Comparison of ENCODE assay signal across 1 cellular context in the genomic region with DNA sequence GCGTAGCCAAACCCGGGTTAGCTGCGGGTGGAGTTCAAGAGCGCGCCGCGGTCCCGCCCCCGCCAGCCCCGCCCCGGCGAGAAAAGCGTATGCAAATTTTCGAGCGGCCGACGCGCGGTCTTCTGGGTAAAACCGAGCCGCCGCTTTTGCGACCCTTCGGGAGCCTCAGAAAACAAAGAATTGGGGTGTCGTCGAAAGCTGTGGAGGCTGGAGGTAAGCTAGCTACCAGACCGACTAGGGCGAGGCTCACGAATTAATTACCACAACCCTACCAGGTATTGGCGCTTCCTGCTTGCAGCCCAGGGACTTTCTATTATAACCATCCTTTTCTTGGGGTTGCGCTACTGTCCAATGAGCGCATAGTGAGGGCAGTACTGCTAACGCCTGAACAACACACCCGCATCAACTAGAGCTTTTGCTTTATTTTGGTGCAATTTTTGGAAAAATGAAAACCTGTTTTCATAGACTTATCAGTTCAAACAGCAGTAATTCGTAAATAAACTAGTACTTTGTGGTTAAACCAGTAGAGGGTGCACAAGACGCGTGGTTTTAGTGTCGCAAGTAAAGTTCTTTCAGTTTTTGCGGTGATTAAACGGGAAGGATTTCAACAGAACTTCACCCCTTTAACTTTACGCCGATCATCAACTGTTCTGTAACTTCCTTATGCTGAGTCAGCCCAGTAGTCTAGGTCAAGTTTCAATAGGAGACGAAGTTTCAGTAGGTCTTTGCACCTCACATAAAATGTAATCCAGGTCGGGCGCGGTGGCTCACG.
TF ChIP-seq lines count a peak whose summit lies in the region.

A gene (plus strand): TSS at position 318 of the 772 bp plus-strand sequence.

TF ChIP-seq in HepG2, 621 proteins besides CTCF, POLR2A, EP300 and RAD21 (continued from another document and continues in another):
- TF ChIP-seq, protein P1, sequence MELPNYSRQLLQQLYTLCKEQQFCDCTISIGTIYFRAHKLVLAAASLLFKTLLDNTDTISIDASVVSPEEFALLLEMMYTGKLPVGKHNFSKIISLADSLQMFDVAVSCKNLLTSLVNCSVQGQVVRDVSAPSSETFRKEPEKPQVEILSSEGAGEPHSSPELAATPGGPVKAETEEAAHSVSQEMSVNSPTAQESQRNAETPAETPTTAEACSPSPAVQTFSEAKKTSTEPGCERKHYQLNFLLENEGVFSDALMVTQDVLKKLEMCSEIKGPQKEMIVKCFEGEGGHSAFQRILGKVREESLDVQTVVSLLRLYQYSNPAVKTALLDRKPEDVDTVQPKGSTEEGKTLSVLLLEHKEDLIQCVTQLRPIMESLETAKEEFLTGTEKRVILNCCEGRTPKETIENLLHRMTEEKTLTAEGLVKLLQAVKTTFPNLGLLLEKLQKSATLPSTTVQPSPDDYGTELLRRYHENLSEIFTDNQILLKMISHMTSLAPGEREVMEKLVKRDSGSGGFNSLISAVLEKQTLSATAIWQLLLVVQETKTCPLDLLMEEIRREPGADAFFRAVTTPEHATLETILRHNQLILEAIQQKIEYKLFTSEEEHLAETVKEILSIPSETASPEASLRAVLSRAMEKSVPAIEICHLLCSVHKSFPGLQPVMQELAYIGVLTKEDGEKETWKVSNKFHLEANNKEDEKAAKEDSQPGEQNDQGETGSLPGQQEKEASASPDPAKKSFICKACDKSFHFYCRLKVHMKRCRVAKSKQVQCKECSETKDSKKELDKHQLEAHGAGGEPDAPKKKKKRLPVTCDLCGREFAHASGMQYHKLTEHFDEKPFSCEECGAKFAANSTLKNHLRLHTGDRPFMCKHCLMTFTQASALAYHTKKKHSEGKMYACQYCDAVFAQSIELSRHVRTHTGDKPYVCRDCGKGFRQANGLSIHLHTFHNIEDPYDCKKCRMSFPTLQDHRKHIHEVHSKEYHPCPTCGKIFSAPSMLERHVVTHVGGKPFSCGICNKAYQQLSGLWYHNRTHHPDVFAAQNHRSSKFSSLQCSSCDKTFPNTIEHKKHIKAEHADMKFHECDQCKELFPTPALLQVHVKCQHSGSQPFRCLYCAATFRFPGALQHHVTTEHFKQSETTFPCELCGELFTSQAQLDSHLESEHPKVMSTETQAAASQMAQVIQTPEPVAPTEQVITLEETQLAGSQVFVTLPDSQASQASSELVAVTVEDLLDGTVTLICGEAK (IDR thresholded peaks at IDR 0.05), result no peak
- TF ChIP-seq, protein P1 (CRISPR knock-in tag; IDR thresholded peaks at IDR 0.05), result no peak
- TF ChIP-seq HMGA1 (CRISPR knock-in tag; conservative IDR thresholded peaks at IDR 0.05), result no peak
- TF ChIP-seq, protein P2, sequence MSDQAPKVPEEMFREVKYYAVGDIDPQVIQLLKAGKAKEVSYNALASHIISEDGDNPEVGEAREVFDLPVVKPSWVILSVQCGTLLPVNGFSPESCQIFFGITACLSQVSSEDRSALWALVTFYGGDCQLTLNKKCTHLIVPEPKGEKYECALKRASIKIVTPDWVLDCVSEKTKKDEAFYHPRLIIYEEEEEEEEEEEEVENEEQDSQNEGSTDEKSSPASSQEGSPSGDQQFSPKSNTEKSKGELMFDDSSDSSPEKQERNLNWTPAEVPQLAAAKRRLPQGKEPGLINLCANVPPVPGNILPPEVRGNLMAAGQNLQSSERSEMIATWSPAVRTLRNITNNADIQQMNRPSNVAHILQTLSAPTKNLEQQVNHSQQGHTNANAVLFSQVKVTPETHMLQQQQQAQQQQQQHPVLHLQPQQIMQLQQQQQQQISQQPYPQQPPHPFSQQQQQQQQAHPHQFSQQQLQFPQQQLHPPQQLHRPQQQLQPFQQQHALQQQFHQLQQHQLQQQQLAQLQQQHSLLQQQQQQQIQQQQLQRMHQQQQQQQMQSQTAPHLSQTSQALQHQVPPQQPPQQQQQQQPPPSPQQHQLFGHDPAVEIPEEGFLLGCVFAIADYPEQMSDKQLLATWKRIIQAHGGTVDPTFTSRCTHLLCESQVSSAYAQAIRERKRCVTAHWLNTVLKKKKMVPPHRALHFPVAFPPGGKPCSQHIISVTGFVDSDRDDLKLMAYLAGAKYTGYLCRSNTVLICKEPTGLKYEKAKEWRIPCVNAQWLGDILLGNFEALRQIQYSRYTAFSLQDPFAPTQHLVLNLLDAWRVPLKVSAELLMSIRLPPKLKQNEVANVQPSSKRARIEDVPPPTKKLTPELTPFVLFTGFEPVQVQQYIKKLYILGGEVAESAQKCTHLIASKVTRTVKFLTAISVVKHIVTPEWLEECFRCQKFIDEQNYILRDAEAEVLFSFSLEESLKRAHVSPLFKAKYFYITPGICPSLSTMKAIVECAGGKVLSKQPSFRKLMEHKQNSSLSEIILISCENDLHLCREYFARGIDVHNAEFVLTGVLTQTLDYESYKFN (CRISPR knock-in tag; conservative IDR thresholded peaks at IDR 0.05), result peak; percentile 58; the same call in 1 of the 2 replicates
- peak; percentile 96 for TF ChIP-seq MEF2D (CRISPR knock-in tag; IDR thresholded peaks at IDR 0.05)
- TF ChIP-seq THAP11 (CRISPR knock-in tag; IDR thresholded peaks at IDR 0.05), result peak; percentile 84
- TF ChIP-seq, protein P3, sequence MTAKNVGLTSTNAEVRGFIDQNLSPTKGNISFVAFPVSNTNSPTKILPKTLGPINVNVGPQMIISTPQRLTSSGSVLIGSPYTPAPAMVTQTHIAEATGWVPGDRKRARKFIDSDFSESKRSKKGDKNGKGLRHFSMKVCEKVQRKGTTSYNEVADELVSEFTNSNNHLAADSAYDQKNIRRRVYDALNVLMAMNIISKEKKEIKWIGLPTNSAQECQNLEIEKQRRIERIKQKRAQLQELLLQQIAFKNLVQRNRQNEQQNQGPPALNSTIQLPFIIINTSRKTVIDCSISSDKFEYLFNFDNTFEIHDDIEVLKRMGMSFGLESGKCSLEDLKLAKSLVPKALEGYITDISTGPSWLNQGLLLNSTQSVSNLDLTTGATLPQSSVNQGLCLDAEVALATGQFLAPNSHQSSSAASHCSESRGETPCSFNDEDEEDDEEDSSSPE (CRISPR knock-in tag; IDR thresholded peaks at IDR 0.05), result peak; percentile 21
- TF ChIP-seq FOXM1 (CRISPR knock-in tag; IDR thresholded peaks at IDR 0.05), result no peak
- peak; percentile 66; the same call in 1 of the 2 replicates for TF ChIP-seq ZNF543 (CRISPR knock-in tag; IDR thresholded peaks at IDR 0.05)
- TF ChIP-seq, protein P4, sequence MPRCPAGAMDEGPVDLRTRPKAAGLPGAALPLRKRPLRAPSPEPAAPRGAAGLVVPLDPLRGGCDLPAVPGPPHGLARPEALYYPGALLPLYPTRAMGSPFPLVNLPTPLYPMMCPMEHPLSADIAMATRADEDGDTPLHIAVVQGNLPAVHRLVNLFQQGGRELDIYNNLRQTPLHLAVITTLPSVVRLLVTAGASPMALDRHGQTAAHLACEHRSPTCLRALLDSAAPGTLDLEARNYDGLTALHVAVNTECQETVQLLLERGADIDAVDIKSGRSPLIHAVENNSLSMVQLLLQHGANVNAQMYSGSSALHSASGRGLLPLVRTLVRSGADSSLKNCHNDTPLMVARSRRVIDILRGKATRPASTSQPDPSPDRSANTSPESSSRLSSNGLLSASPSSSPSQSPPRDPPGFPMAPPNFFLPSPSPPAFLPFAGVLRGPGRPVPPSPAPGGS (CRISPR knock-in tag; IDR thresholded peaks at IDR 0.05), result peak; percentile 78
- peak; percentile 99 for TF ChIP-seq ZC3H4 (CRISPR knock-in tag; IDR thresholded peaks at IDR 0.05; ENCODE audit: borderline replicate concordance)
- TF ChIP-seq ZNF652 (CRISPR knock-in tag; IDR thresholded peaks at IDR 0.05; ENCODE audit: borderline replicate concordance, low read depth), result peak; percentile 73; the same call in 1 of the 2 replicates
- peak; percentile 20; the same call in 1 of the 2 replicates for TF ChIP-seq ZKSCAN5 (CRISPR knock-in tag; IDR thresholded peaks at IDR 0.05)
- TF ChIP-seq MTF1 (CRISPR knock-in tag; IDR thresholded peaks at IDR 0.05), result peak; percentile 47; the same call in 1 of the 2 replicates
- no peak for TF ChIP-seq REXO4 (CRISPR knock-in tag; IDR thresholded peaks at IDR 0.05; ENCODE audit: borderline replicate concordance)
- TF ChIP-seq ZNF160 (CRISPR knock-in tag; IDR thresholded peaks at IDR 0.05), result peak; percentile 87; the same call in 1 of the 2 replicates
- peak; percentile 73 for TF ChIP-seq ZMYM4 (CRISPR knock-in tag; IDR thresholded peaks at IDR 0.05)
- TF ChIP-seq HCFC1 (IDR thresholded peaks at IDR 0.05; ENCODE audit: low read depth, low read length), result peak; percentile 40
- TF ChIP-seq, protein P5, sequence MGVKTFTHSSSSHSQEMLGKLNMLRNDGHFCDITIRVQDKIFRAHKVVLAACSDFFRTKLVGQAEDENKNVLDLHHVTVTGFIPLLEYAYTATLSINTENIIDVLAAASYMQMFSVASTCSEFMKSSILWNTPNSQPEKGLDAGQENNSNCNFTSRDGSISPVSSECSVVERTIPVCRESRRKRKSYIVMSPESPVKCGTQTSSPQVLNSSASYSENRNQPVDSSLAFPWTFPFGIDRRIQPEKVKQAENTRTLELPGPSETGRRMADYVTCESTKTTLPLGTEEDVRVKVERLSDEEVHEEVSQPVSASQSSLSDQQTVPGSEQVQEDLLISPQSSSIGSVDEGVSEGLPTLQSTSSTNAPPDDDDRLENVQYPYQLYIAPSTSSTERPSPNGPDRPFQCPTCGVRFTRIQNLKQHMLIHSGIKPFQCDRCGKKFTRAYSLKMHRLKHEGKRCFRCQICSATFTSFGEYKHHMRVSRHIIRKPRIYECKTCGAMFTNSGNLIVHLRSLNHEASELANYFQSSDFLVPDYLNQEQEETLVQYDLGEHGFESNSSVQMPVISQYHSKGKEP (CRISPR knock-in tag; IDR thresholded peaks at IDR 0.05), result peak; percentile 19; the same call in 1 of the 2 replicates
- TF ChIP-seq, protein P6, sequence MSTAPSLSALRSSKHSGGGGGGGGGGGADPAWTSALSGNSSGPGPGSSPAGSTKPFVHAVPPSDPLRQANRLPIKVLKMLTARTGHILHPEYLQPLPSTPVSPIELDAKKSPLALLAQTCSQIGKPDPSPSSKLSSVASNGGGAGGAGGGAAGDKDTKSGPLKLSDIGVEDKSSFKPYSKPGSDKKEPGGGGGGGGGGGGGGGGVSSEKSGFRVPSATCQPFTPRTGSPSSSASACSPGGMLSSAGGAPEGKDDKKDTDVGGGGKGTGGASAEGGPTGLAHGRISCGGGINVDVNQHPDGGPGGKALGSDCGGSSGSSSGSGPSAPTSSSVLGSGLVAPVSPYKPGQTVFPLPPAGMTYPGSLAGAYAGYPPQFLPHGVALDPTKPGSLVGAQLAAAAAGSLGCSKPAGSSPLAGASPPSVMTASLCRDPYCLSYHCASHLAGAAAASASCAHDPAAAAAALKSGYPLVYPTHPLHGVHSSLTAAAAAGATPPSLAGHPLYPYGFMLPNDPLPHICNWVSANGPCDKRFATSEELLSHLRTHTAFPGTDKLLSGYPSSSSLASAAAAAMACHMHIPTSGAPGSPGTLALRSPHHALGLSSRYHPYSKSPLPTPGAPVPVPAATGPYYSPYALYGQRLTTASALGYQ (CRISPR knock-in tag; IDR thresholded peaks at IDR 0.05), result peak; percentile 92
- TF ChIP-seq SNAI1 (CRISPR knock-in tag; IDR thresholded peaks at IDR 0.05; ENCODE audit: borderline replicate concordance), result no peak; the same call in none of the 2 replicates
- no peak for TF ChIP-seq ZNF615 (CRISPR knock-in tag; IDR thresholded peaks at IDR 0.05; ENCODE audit: borderline replicate concordance)
- TF ChIP-seq, protein P7, sequence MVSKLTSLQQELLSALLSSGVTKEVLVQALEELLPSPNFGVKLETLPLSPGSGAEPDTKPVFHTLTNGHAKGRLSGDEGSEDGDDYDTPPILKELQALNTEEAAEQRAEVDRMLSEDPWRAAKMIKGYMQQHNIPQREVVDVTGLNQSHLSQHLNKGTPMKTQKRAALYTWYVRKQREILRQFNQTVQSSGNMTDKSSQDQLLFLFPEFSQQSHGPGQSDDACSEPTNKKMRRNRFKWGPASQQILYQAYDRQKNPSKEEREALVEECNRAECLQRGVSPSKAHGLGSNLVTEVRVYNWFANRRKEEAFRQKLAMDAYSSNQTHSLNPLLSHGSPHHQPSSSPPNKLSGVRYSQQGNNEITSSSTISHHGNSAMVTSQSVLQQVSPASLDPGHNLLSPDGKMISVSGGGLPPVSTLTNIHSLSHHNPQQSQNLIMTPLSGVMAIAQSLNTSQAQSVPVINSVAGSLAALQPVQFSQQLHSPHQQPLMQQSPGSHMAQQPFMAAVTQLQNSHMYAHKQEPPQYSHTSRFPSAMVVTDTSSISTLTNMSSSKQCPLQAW (CRISPR knock-in tag; IDR thresholded peaks at IDR 0.05), result peak; percentile 83
- TF ChIP-seq, protein P8, sequence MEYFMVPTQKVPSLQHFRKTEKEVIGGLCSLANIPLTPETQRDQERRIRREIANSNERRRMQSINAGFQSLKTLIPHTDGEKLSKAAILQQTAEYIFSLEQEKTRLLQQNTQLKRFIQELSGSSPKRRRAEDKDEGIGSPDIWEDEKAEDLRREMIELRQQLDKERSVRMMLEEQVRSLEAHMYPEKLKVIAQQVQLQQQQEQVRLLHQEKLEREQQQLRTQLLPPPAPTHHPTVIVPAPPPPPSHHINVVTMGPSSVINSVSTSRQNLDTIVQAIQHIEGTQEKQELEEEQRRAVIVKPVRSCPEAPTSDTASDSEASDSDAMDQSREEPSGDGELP (IDR thresholded peaks at IDR 0.05; ENCODE audit: borderline replicate concordance, low read depth), result no peak
- TF ChIP-seq HNRNPUL1 (IDR thresholded peaks at IDR 0.05; ENCODE audit: low read depth, low read length), result 0 out of 2 replicates have a peak, but pooled peaks have one; percentile 51
